In genomic region chr9:382383-382782, GRCh38 we compare ENCODE assay signal across 20 cellular contexts.
DNase-seq lines count a peak whose midpoint lies in the region; ATAC-seq and TF ChIP-seq lines count a peak whose summit lies in the region.
"Had no signal": no experiment of that assay in that cellular context is flagged by ENCODE, and none has a peak within 500 bp of the region (broad histone marks: within the 10 kb centered on the region; RNA-seq: fewer than 3 reads in every experiment).

No MANE protein-coding gene starts in this region.

- no peak for TF ChIP-seq CTCF in mesothelial cell of epicardium (IDR thresholded peaks at IDR 0.05; ENCODE audit: unreplicated experiment)

- ATAC-seq in T-helper 17 cell = no peak
- ATAC-seq in activated naive CD8-positive, alpha-beta T cell treated with anti-CD3 and anti-CD28 coated beads, Interleukin-2, amount 50 U/mL, for 24 hours = no peak
- no peak for ATAC-seq in stimulated activated naive B cell treated with anti-CD40 and anti-IgM and Interleukin-4, amounts not matched to agents 10 μg/mL and 1 μg/mL and 100 μg/mL, for 72 hours (replicated peaks)
- ATAC-seq: GM12878 had no signal

- H3K9me3 ChIP-seq in T-helper 17 cell (ENCODE audit: control insufficient read depth, low read length, poor library complexity, severe bottlenecking) = no peaks in the 10 kb centered on the region
- H3K9me3 ChIP-seq: BLaER1, SJSA1 had no signal

- POLR2A ChIA-PET in activated CD4-positive, alpha-beta T cell treated with anti-CD3 and anti-CD28 coated beads, Interleukin-2, amount 10 ng/mL, durations not matched to agents 7 days and 5 days (lab: Charles Lee) = interaction anchor here (0.6 kb wide), 1 partner anchor 163 kb away, joined by 3 read pairs; no protein-coding TSS in a partner anchor

- H3K27me3 Mint-ChIP-seq in activated naive CD8-positive, alpha-beta T cell = no peaks in the 10 kb centered on the region
- no peaks in the 10 kb centered on the region for H3K27me3 Mint-ChIP-seq in activated naive CD8-positive, alpha-beta T cell treated with anti-CD3 and anti-CD28 coated beads for 36 hours
- H3K27me3 Mint-ChIP-seq in T-helper 17 cell = no peaks in the 10 kb centered on the region
- no peaks in the 10 kb centered on the region for H3K27me3 Mint-ChIP-seq in activated naive CD8-positive, alpha-beta T cell treated with anti-CD3 and anti-CD28 coated beads, Interleukin-2, amount 50 U/mL, for 24 hours
- H3K27me3 Mint-ChIP-seq in stimulated activated naive B cell treated with anti-CD40 and anti-IgM and Interleukin-4, amounts not matched to agents 10 μg/mL and 1 μg/mL and 100 μg/mL, for 72 hours = no peaks in the 10 kb centered on the region
- H3K27me3 Mint-ChIP-seq in mesothelial cell of epicardium (ENCODE audit: low read depth) = peaks cover 4% of the 10 kb centered on the region
- no peaks in the 10 kb centered on the region for H3K27me3 Mint-ChIP-seq in activated CD4-positive, alpha-beta T cell treated with anti-CD3 and anti-CD28 coated beads, Interleukin-2, amount 10 ng/mL, durations not matched to agents 7 days and 5 days
- H3K27me3 Mint-ChIP-seq: CD8-positive, alpha-beta memory T cell had no signal

- DNase-seq in activated naive CD8-positive, alpha-beta T cell treated with anti-CD3 and anti-CD28 coated beads for 36 hours = no peak
- DNase-seq in T-helper 17 cell (no peak), mesothelial cell of epicardium (ENCODE audit: low spot score in 2 of 2, unreplicated experiment in 2 of 2) (no peak)
- DNase-seq in activated naive CD8-positive, alpha-beta T cell treated with anti-CD3 and anti-CD28 coated beads, Interleukin-2, amount 50 U/mL, for 24 hours = no peak
- DNase-seq in stimulated activated naive B cell treated with anti-CD40 and anti-IgM and Interleukin-4, amounts not matched to agents 10 μg/mL and 1 μg/mL and 100 μg/mL, for 72 hours = no peak
- DNase-seq in activated CD8-positive, alpha-beta memory T cell treated with anti-CD3 and anti-CD28 coated beads, Interleukin-2, amount 50 U/mL, for 48 hours = no peak
- no peak for DNase-seq in activated CD4-positive, alpha-beta T cell treated with anti-CD3 and anti-CD28 coated beads, Interleukin-2, amount 10 ng/mL, durations not matched to agents 7 days and 5 days
- DNase-seq: CD8-positive, alpha-beta memory T cell; DMS79 treated with DMSO at 0.1 percent for 48 hours; KG1; NCI-H1092 treated with DMSO at 0.1 percent for 48 hours; NCI-H1436 treated with DMSO at 0.1 percent for 48 hours; NCI-H2029; NCI-H2227 treated with DMSO at 0.1 percent for 48 hours; NCI-H510A; OCI-M1 had no signal

- H3K4me1 Mint-ChIP-seq in activated naive CD8-positive, alpha-beta T cell (ENCODE audit: low read depth) = peaks cover 8% of the 10 kb centered on the region
- H3K4me1 Mint-ChIP-seq in activated naive CD8-positive, alpha-beta T cell treated with anti-CD3 and anti-CD28 coated beads for 36 hours = no peaks in the 10 kb centered on the region
- H3K4me1 Mint-ChIP-seq in T-helper 17 cell = peaks cover 9% of the 10 kb centered on the region
- H3K4me1 Mint-ChIP-seq in activated naive CD8-positive, alpha-beta T cell treated with anti-CD3 and anti-CD28 coated beads, Interleukin-2, amount 50 U/mL, for 24 hours = no peaks in the 10 kb centered on the region
- no peaks in the 10 kb centered on the region for H3K4me1 Mint-ChIP-seq in stimulated activated naive B cell treated with anti-CD40 and anti-IgM and Interleukin-4, amounts not matched to agents 10 μg/mL and 1 μg/mL and 100 μg/mL, for 72 hours
- H3K4me1 Mint-ChIP-seq in mesothelial cell of epicardium = peaks cover 8% of the 10 kb centered on the region
- H3K4me1 Mint-ChIP-seq in activated CD4-positive, alpha-beta T cell treated with anti-CD3 and anti-CD28 coated beads, Interleukin-2, amount 10 ng/mL, durations not matched to agents 7 days and 5 days = peaks cover 8% of the 10 kb centered on the region

- H3K27ac Mint-ChIP-seq in activated naive CD8-positive, alpha-beta T cell = peak overlapping the region; percentile 34
- no peak overlapping the region for H3K27ac Mint-ChIP-seq in activated naive CD8-positive, alpha-beta T cell treated with anti-CD3 and anti-CD28 coated beads for 36 hours
- peak overlapping the region; percentile 75 for H3K27ac Mint-ChIP-seq in T-helper 17 cell
- H3K27ac Mint-ChIP-seq in activated naive CD8-positive, alpha-beta T cell treated with anti-CD3 and anti-CD28 coated beads, Interleukin-2, amount 50 U/mL, for 24 hours = peak overlapping the region; percentile 35
- H3K27ac Mint-ChIP-seq in stimulated activated naive B cell treated with anti-CD40 and anti-IgM and Interleukin-4, amounts not matched to agents 10 μg/mL and 1 μg/mL and 100 μg/mL, for 72 hours = peak overlapping the region; percentile 42
- H3K27ac Mint-ChIP-seq in mesothelial cell of epicardium = no peak overlapping the region
- H3K27ac Mint-ChIP-seq in activated CD4-positive, alpha-beta T cell treated with anti-CD3 and anti-CD28 coated beads, Interleukin-2, amount 10 ng/mL, durations not matched to agents 7 days and 5 days = no peak overlapping the region

- peaks cover 8% of the 10 kb centered on the region for H3K36me3 Mint-ChIP-seq in activated naive CD8-positive, alpha-beta T cell
- peaks cover 14% of the 10 kb centered on the region for H3K36me3 Mint-ChIP-seq in activated naive CD8-positive, alpha-beta T cell treated with anti-CD3 and anti-CD28 coated beads for 36 hours
- H3K36me3 Mint-ChIP-seq in T-helper 17 cell (ENCODE audit: low read depth) (peaks cover 16% of the 10 kb centered on the region), mesothelial cell of epicardium (no peaks in the 10 kb centered on the region)
- H3K36me3 Mint-ChIP-seq in activated naive CD8-positive, alpha-beta T cell treated with anti-CD3 and anti-CD28 coated beads, Interleukin-2, amount 50 U/mL, for 24 hours (ENCODE audit: low read depth) = peaks cover 40% of the 10 kb centered on the region
- peaks cover 27 to 48% of the 10 kb centered on the region in 2 donors for H3K36me3 Mint-ChIP-seq in stimulated activated naive B cell treated with anti-CD40 and anti-IgM and Interleukin-4, amounts not matched to agents 10 μg/mL and 1 μg/mL and 100 μg/mL, for 72 hours
- peaks cover 53% of the 10 kb centered on the region for H3K36me3 Mint-ChIP-seq in activated CD4-positive, alpha-beta T cell treated with anti-CD3 and anti-CD28 coated beads, Interleukin-2, amount 10 ng/mL, durations not matched to agents 7 days and 5 days (ENCODE audit: low read depth)

- H3K4me3 Mint-ChIP-seq in activated naive CD8-positive, alpha-beta T cell = no peak overlapping the region
- no peak overlapping the region for H3K4me3 Mint-ChIP-seq in activated naive CD8-positive, alpha-beta T cell treated with anti-CD3 and anti-CD28 coated beads for 36 hours
- no peak overlapping the region for H3K4me3 Mint-ChIP-seq in T-helper 17 cell
- no peak overlapping the region for H3K4me3 Mint-ChIP-seq in activated naive CD8-positive, alpha-beta T cell treated with anti-CD3 and anti-CD28 coated beads, Interleukin-2, amount 50 U/mL, for 24 hours
- no peak overlapping the region for H3K4me3 Mint-ChIP-seq in stimulated activated naive B cell treated with anti-CD40 and anti-IgM and Interleukin-4, amounts not matched to agents 10 μg/mL and 1 μg/mL and 100 μg/mL, for 72 hours
- no peak overlapping the region for H3K4me3 Mint-ChIP-seq in mesothelial cell of epicardium
- no peak overlapping the region for H3K4me3 Mint-ChIP-seq in activated CD4-positive, alpha-beta T cell treated with anti-CD3 and anti-CD28 coated beads, Interleukin-2, amount 10 ng/mL, durations not matched to agents 7 days and 5 days
- H3K4me3 Mint-ChIP-seq: CD8-positive, alpha-beta memory T cell had no signal

- CTCF ChIA-PET in activated CD4-positive, alpha-beta T cell treated with anti-CD3 and anti-CD28 coated beads, Interleukin-2, amount 10 ng/mL, durations not matched to agents 7 days and 5 days (lab: Charles Lee) = interaction anchor here (1.0 to 1.4 kb wide), 3 partner anchors 11 to 168 kb away, joined by 3 read pairs; partner anchors contain the start of gene DOCK8

- no peaks in the 10 kb centered on the region for H3K9me3 Mint-ChIP-seq in activated naive CD8-positive, alpha-beta T cell (ENCODE audit: low read depth)
- no peaks in the 10 kb centered on the region for H3K9me3 Mint-ChIP-seq in activated naive CD8-positive, alpha-beta T cell treated with anti-CD3 and anti-CD28 coated beads for 36 hours
- H3K9me3 Mint-ChIP-seq in activated naive CD8-positive, alpha-beta T cell treated with anti-CD3 and anti-CD28 coated beads, Interleukin-2, amount 50 U/mL, for 24 hours = no peaks in the 10 kb centered on the region
- H3K9me3 Mint-ChIP-seq in stimulated activated naive B cell treated with anti-CD40 and anti-IgM and Interleukin-4, amounts not matched to agents 10 μg/mL and 1 μg/mL and 100 μg/mL, for 72 hours = no peaks in the 10 kb centered on the region
- no peaks in the 10 kb centered on the region for H3K9me3 Mint-ChIP-seq in mesothelial cell of epicardium
- no peaks in the 10 kb centered on the region for H3K9me3 Mint-ChIP-seq in activated CD4-positive, alpha-beta T cell treated with anti-CD3 and anti-CD28 coated beads, Interleukin-2, amount 10 ng/mL, durations not matched to agents 7 days and 5 days
- H3K9me3 Mint-ChIP-seq: CD8-positive, alpha-beta memory T cell had no signal

Comparison
In these comparisons a context has a peak if more than half of its experiments do, and no peak if none do; other contexts are left out.
1. H3K27ac Mint-ChIP-seq: peak in activated naive CD8-positive, alpha-beta T cell (single experiment), T-helper 17 cell (single experiment), activated naive CD8-positive, alpha-beta T cell treated with anti-CD3 and anti-CD28 coated beads, Interleukin-2, amount 50 U/mL, for 24 hours (single experiment) and stimulated activated naive B cell treated with anti-CD40 and anti-IgM and Interleukin-4, amounts not matched to agents 10 μg/mL and 1 μg/mL and 100 μg/mL, for 72 hours (single experiment); none in activated naive CD8-positive, alpha-beta T cell treated with anti-CD3 and anti-CD28 coated beads for 36 hours (single experiment), mesothelial cell of epicardium (single experiment) and activated CD4-positive, alpha-beta T cell treated with anti-CD3 and anti-CD28 coated beads, Interleukin-2, amount 10 ng/mL, durations not matched to agents 7 days and 5 days (single experiment).